Comparison of ENCODE assay signal across 12 cellular contexts in genomic region chrX:139795196-139795595, GRCh38.
A peak's percentile ranks its signal among the peaks of the same experiment; 100 is the strongest.
DNase-seq lines count a peak whose midpoint lies in the region; ATAC-seq lines count a peak whose summit lies in the region.
"Had no signal": no experiment of that assay in that cellular context is flagged by ENCODE, and none has a peak within 500 bp of the region (broad histone marks: within the 10 kb centered on the region; RNA-seq: fewer than 3 reads in every experiment).

No MANE protein-coding gene starts in this region.

- H3K4me3 Mint-ChIP-seq in activated CD8-positive, alpha-beta T cell treated with anti-CD3 and anti-CD28 coated beads, Interleukin-2, amount 10 ng/mL, durations not matched to agents 7 days and 5 days: no peak overlapping the region

- no peaks in the 10 kb centered on the region for H3K9me3 Mint-ChIP-seq in activated CD8-positive, alpha-beta T cell treated with anti-CD3 and anti-CD28 coated beads, Interleukin-2, amount 10 ng/mL, durations not matched to agents 7 days and 5 days (ENCODE audit: insufficient read depth)

- peaks cover 11% of the 10 kb centered on the region for H3K4me1 Mint-ChIP-seq in activated CD8-positive, alpha-beta T cell treated with anti-CD3 and anti-CD28 coated beads, Interleukin-2, amount 10 ng/mL, durations not matched to agents 7 days and 5 days (ENCODE audit: low read depth)

- POLR2A ChIA-PET in activated CD8-positive, alpha-beta T cell treated with anti-CD3 and anti-CD28 coated beads, Interleukin-2, amount 10 ng/mL, durations not matched to agents 7 days and 5 days (lab: Charles Lee): no interaction called here

- no peak for DNase-seq in activated CD8-positive, alpha-beta T cell treated with anti-CD3 and anti-CD28 coated beads, Interleukin-2, amount 10 ng/mL, durations not matched to agents 7 days and 5 days
- DNase-seq in globus pallidus (ENCODE audit: low spot score): no peak
- DNase-seq in AML-193 (lab: John Stamatoyannopoulos, UW): no peak
- no peak for DNase-seq in C1 segment of cervical spinal cord (lab: John Stamatoyannopoulos, UW)
- no peak for DNase-seq in A172 (ENCODE audit: low spot score)
- DNase-seq: activated gamma-delta T cell treated with Interleukin-2 at 50 U/mL for 16 hours; effector memory CD4-positive, alpha-beta T cell; NCI-H2029; occipital lobe had no signal

- CTCF ChIA-PET in activated CD8-positive, alpha-beta T cell treated with anti-CD3 and anti-CD28 coated beads, Interleukin-2, amount 10 ng/mL, durations not matched to agents 7 days and 5 days (lab: Charles Lee): no interaction called here

- peak; percentile 100 for ATAC-seq in GM18498 (IDR thresholded peaks at IDR 0.05; ENCODE audit: unreplicated experiment)
- ATAC-seq in GM19463 (IDR thresholded peaks at IDR 0.05; ENCODE audit: unreplicated experiment): peak; percentile 100
- peak; percentile 99 for ATAC-seq in HG03039 (IDR thresholded peaks at IDR 0.05; ENCODE audit: unreplicated experiment)
- peak; percentile 30 for ATAC-seq in activated CD8-positive, alpha-beta T cell treated with anti-CD3 and anti-CD28 coated beads, Interleukin-2, amount 10 ng/mL, durations not matched to agents 7 days and 5 days

- H3K36me3 Mint-ChIP-seq in activated CD8-positive, alpha-beta T cell treated with anti-CD3 and anti-CD28 coated beads, Interleukin-2, amount 10 ng/mL, durations not matched to agents 7 days and 5 days (ENCODE audit: low read depth): peaks cover 21% of the 10 kb centered on the region

- peak overlapping the region; percentile 43 for H3K27ac Mint-ChIP-seq in activated CD8-positive, alpha-beta T cell treated with anti-CD3 and anti-CD28 coated beads, Interleukin-2, amount 10 ng/mL, durations not matched to agents 7 days and 5 days

- H3K27me3 Mint-ChIP-seq in activated CD8-positive, alpha-beta T cell treated with anti-CD3 and anti-CD28 coated beads, Interleukin-2, amount 10 ng/mL, durations not matched to agents 7 days and 5 days (ENCODE audit: low read depth): no peaks in the 10 kb centered on the region

Comparison
In these comparisons a context has a peak if more than half of its experiments do, and no peak if none do; other contexts are left out.
1. ATAC-seq: peak in every context shown above with its lines; median percentile 100 in GM18498; 100 in GM19463; 99 in HG03039; 30 in activated CD8-positive, alpha-beta T cell treated with anti-CD3 and anti-CD28 coated beads, Interleukin-2, amount 10 ng/mL, durations not matched to agents 7 days and 5 days.